8 cellular contexts compared by ENCODE assay signal in the genomic region with DNA sequence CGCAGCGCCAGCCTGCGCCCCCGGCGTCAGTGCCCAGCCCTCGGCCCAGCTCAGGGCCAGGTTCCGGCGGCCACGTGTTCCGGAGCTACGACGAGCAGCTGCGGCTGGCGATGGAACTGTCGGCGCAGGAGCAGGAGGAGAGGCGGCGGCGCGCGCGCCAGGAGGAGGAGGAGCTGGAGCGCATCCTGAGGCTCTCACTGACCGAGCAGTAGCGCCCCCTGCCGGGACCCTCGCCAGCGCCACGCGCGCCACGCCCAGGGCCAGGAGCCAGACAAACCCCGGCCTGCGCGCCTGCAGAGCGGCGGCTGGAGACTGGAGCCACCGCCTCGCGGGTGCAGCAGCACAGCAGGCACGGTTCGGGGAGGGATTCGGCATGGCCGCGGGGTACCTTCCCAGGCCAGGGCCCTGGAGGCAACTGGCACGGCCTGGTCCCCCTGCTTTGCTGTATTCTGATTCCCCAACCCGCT. TPM values are rescaled to one million over a fixed set of nuclear protein-coding genes. Genes with fewer than 3 reads are reported as not detected.
A peak's percentile ranks its signal among the peaks of the same experiment; 100 is the strongest.
DNase-seq lines count a peak whose midpoint lies in the region; ATAC-seq and TF ChIP-seq lines count a peak whose summit lies in the region.

No MANE protein-coding gene starts in this region.

- H3K79me2 ChIP-seq in trophoblast cell (ENCODE audit: control insufficient read depth, insufficient read depth, low read length, poor library complexity) (no peaks in the 10 kb centered on the region), mammary epithelial cell (ENCODE audit: insufficient read depth, low read length) (no peaks in the 10 kb centered on the region)

- H2AK5ac ChIP-seq in trophoblast cell (ENCODE audit: low read length), result no peak overlapping the region

- no peak overlapping the region for H2BK12ac ChIP-seq in trophoblast cell (ENCODE audit: low read length)

- H3K27ac ChIP-seq in heart left ventricle (peak overlapping the region in 9 of 12 donors; percentile 3 to 66 (median 42)), trophoblast cell (ENCODE audit: low read depth, low read length) (no peak overlapping the region), temporal lobe (ENCODE audit: low read depth, low read length) (peak overlapping the region; percentile 93), mammary epithelial cell (ENCODE audit: insufficient read depth, low read depth, low read length) (no peak overlapping the region)

- peaks cover 0 to 10% (median 0%) of the 10 kb centered on the region in 9 donors for H3K36me3 ChIP-seq in heart left ventricle
- no peaks in the 10 kb centered on the region for H3K36me3 ChIP-seq in trophoblast cell (ENCODE audit: control insufficient read depth in 1 of 2, insufficient read depth in 2 of 2, low read length in 2 of 2)
- no peaks in the 10 kb centered on the region for H3K36me3 ChIP-seq in mammary epithelial cell (ENCODE audit: insufficient read depth, low read length)

- H3K9ac ChIP-seq in trophoblast cell (ENCODE audit: low read length), result no peak overlapping the region
- H3K9ac ChIP-seq in mammary epithelial cell (ENCODE audit: insufficient read depth, low read length), result no peak overlapping the region

- peak in 1 of 2 donors; percentile 14 for TF ChIP-seq POLR2A in heart left ventricle (IDR thresholded peaks at IDR 0.05)

- H3K23ac ChIP-seq in trophoblast cell (ENCODE audit: low read length), result no peak overlapping the region

- H3K9me3 Mint-ChIP-seq in activated naive CD4-positive, alpha-beta T cell treated with anti-CD3 and anti-CD28 coated beads, Interleukin-2, amount 50 U/mL, for 72 hours, result no peaks in the 10 kb centered on the region

- peak; percentile 98 for DNase-seq in ELF-1 (ENCODE audit: low read depth, low spot score)
- DNase-seq in OCI-M1 (lab: John Stamatoyannopoulos, UW), result peak; percentile 98
- DNase-seq in activated naive CD4-positive, alpha-beta T cell treated with anti-CD3 and anti-CD28 coated beads, Interleukin-2, amount 50 U/mL, for 72 hours (ENCODE audit: low spot score in 2 of 2), result peak; percentile 90 to 99
- DNase-seq in heart left ventricle, result peak; percentile 95 to 98 (median 96)
- DNase-seq in trophoblast cell, result peak; percentile 98 to 99
- DNase-seq in NCI-H2227 treated with DMSO at 0.1 percent for 48 hours (lab: John Stamatoyannopoulos, UW), result no peak
- DNase-seq in mammary epithelial cell, result no peak

- H4K20me1 ChIP-seq in mammary epithelial cell (ENCODE audit: insufficient read depth, low read length), result no peaks in the 10 kb centered on the region

- no peaks in the 10 kb centered on the region for H3K27me3 ChIP-seq in heart left ventricle
- H3K27me3 ChIP-seq in trophoblast cell (ENCODE audit: insufficient read depth, low read length), result peaks cover 16% of the 10 kb centered on the region
- H3K27me3 ChIP-seq in mammary epithelial cell (ENCODE audit: insufficient read depth, low read length), result no peaks in the 10 kb centered on the region

- H3K4me2 ChIP-seq in trophoblast cell (ENCODE audit: low read length), result peak overlapping the region; percentile 66
- H3K4me2 ChIP-seq in mammary epithelial cell (ENCODE audit: insufficient read depth, low read depth, low read length), result no peak overlapping the region

- in situ Hi-C loops in mammary epithelial cell (cut with MboI; ENCODE audit: low sequenced_read_pairs in 2 of 2), result no loop called here

- no peak overlapping the region for H3K18ac ChIP-seq in trophoblast cell (ENCODE audit: low read length)

- no peaks in the 10 kb centered on the region for H3K9me3 ChIP-seq in heart left ventricle
- peaks cover 16% of the 10 kb centered on the region for H3K9me3 ChIP-seq in trophoblast cell (ENCODE audit: insufficient read depth, low read depth, low read length)
- H3K9me3 ChIP-seq in mammary epithelial cell (replicated peaks; ENCODE audit: insufficient read depth, low read length), result no peaks in the 10 kb centered on the region

- CTCF ChIA-PET in mammary epithelial cell (lab: Charles Lee; ENCODE audit: low non-redundant PET), result no interaction called here

- no peak overlapping the region for H2BK5ac ChIP-seq in trophoblast cell (ENCODE audit: low read depth, low read length, poor library complexity)

- no peak overlapping the region for H3K27ac Mint-ChIP-seq in activated naive CD4-positive, alpha-beta T cell treated with anti-CD3 and anti-CD28 coated beads, Interleukin-2, amount 50 U/mL, for 72 hours

- H3K4me3 ChIP-seq in heart left ventricle (peak overlapping the region in 11 of 12 donors; percentile 17 to 53 (median 41)), trophoblast cell (ENCODE audit: low read depth, low read length) (peak overlapping the region; percentile 57), mammary epithelial cell (replicated peaks in 1 of 3; ENCODE audit: insufficient read depth in 1 of 3, low read depth in 2 of 3, low read length in 3 of 3) (no peak overlapping the region)

- H2AFZ ChIP-seq in trophoblast cell (ENCODE audit: insufficient read depth, low read length, poor library complexity), result peak overlapping the region; percentile 39
- no peak overlapping the region for H2AFZ ChIP-seq in mammary epithelial cell (ENCODE audit: low read depth, low read length)

- H4K91ac ChIP-seq in trophoblast cell (ENCODE audit: low read depth, low read length), result no peak overlapping the region

- ATAC-seq in activated naive CD4-positive, alpha-beta T cell treated with anti-CD3 and anti-CD28 coated beads, Interleukin-2, amount 50 U/mL, for 72 hours, result peak; percentile 50 to 56
- ATAC-seq in heart left ventricle, result peak; percentile 63 to 81 (median 75)

- no TSS peak for BruUV-seq in mammary epithelial cell (replicated peaks; lab: Mats Ljungman, UMichigan)

- intact Hi-C loops in heart left ventricle (cut with DNase I) (loop anchor here in 1 of 10 donors (5.0 kb wide), 1 partner anchor 36 kb away; no protein-coding TSS in a partner anchor), mammary epithelial cell (cut with micrococcal nuclease) (no loop called here)

- no peak overlapping the region for H2BK120ac ChIP-seq in trophoblast cell (ENCODE audit: insufficient read depth, low read length, poor library complexity)

- TF ChIP-seq CTCF in heart left ventricle (IDR thresholded peaks at IDR 0.05) (peak; percentile 82 to 97 (median 92)), mammary epithelial cell (conservative IDR thresholded peaks at IDR 0.05 in 1 of 2, IDR thresholded peaks at IDR 0.05 in 1 of 2; ENCODE audit: extremely low read depth in 1 of 2, insufficient read depth in 1 of 2, low read depth in 1 of 2, low read length in 2 of 2) (peak in 1 of 2 donors; percentile 45)

- H3K4me1 ChIP-seq in heart left ventricle (peaks cover 6 to 59% (median 45%) of the 10 kb centered on the region in 12 donors), trophoblast cell (ENCODE audit: control insufficient read depth in 1 of 2, insufficient read depth in 2 of 2, low read length in 2 of 2) (peaks cover 21 to 30% of the 10 kb centered on the region in 2 experiments), mammary epithelial cell (ENCODE audit: insufficient read depth, low read length) (peaks cover 28% of the 10 kb centered on the region)

- peaks cover 6% of the 10 kb centered on the region for H3K79me1 ChIP-seq in trophoblast cell (ENCODE audit: low read length)

- H3K36me3 Mint-ChIP-seq in activated naive CD4-positive, alpha-beta T cell treated with anti-CD3 and anti-CD28 coated beads, Interleukin-2, amount 50 U/mL, for 72 hours, result no peaks in the 10 kb centered on the region

- H4K12ac ChIP-seq in trophoblast cell (ENCODE audit: low read depth, low read length), result peak overlapping the region; percentile 19

- H3K14ac ChIP-seq in trophoblast cell (ENCODE audit: low read length), result peak overlapping the region; percentile 36

- WGBS in heart left ventricle, 4 donors, result 1 to 3% (median 1%) methylated on average over 15 to 47 of the region's 47 CpGs
- no CpG with 5 or more reads among the region's 47 CpGs for WGBS in trophoblast cell (ENCODE audit: extremely low coverage, insufficient coverage, insufficient read length)
- 43% methylated on average over 6 of the region's 47 CpGs for WGBS in mammary epithelial cell (ENCODE audit: low coverage, missing lambda C conversion rate)

- H3K4ac ChIP-seq in trophoblast cell (ENCODE audit: low read depth, low read length), result no peak overlapping the region

- H4K8ac ChIP-seq in trophoblast cell (ENCODE audit: low read depth, low read length), result peak overlapping the region; percentile 39

- dilution Hi-C loops in mammary epithelial cell (cut with HindIII; ENCODE audit: low sequenced_read_pairs), result no loop called here

RNA-seq across cellular contexts. Expression of gene CORO6, which starts 9.3 kb away (rescaled TPM):
- total RNA-seq in activated naive CD4-positive, alpha-beta T cell treated with anti-CD3 and anti-CD28 coated beads, Interleukin-2, amount 50 U/mL, for 72 hours, result 10 to 100 TPM; 17.3 to 47.3 TPM
- total RNA-seq in heart left ventricle (100 to 1,000 TPM in 3 of 9 donors, 10 to 100 TPM in 6; 72.1 to 115 (median 95.5) TPM), temporal lobe (0.98 TPM), mammary epithelial cell (1 to 10 TPM; 6.3 to 9.8 TPM)
- polyA plus RNA-seq in heart left ventricle (10 to 100 TPM; 50.7 to 96.2 TPM), mammary epithelial cell (4.0 TPM)
- 10.5 and 11.5 TPM in 2 replicates for polyA plus RNA-seq in trophoblast cell (2013)
- 8.9 TPM for polyA minus RNA-seq in mammary epithelial cell

RNA-seq across cellular contexts. Expression of gene ANKRD13B, which starts 20.5 kb away (rescaled TPM):
- total RNA-seq in activated naive CD4-positive, alpha-beta T cell treated with anti-CD3 and anti-CD28 coated beads, Interleukin-2, amount 50 U/mL, for 72 hours, result 10 to 100 TPM in 1 of 2 donors, 1 to 10 TPM in 1; 8.9 to 25.3 TPM
- total RNA-seq in heart left ventricle (1 to 10 TPM; 4.4 to 9.9 (median 6.1) TPM), temporal lobe (23.1 TPM), mammary epithelial cell (10 to 100 TPM; 10.0 to 18.6 TPM)
- polyA plus RNA-seq in heart left ventricle (10 to 100 TPM in 1 of 2 donors, 1 to 10 TPM in 1; 4.1 to 12.7 TPM), mammary epithelial cell (8.5 TPM)
- 1.6 and 1.9 TPM in 2 replicates for polyA plus RNA-seq in trophoblast cell (2013)
- 11.4 TPM for polyA minus RNA-seq in mammary epithelial cell

RNA-seq across cellular contexts. Expression of gene GIT1, which starts 24.0 kb away (rescaled TPM):
- total RNA-seq in activated naive CD4-positive, alpha-beta T cell treated with anti-CD3 and anti-CD28 coated beads, Interleukin-2, amount 50 U/mL, for 72 hours, result 10 to 100 TPM; 49.8 to 67.8 TPM
- total RNA-seq in heart left ventricle (10 to 100 TPM; 23.1 to 52.9 (median 31.4) TPM), temporal lobe (42.5 TPM), mammary epithelial cell (10 to 100 TPM; 41.8 to 83.4 TPM)
- polyA plus RNA-seq in heart left ventricle (10 to 100 TPM; 23.0 to 37.8 TPM), mammary epithelial cell (52.2 TPM)
- polyA plus RNA-seq in trophoblast cell (2013), result 33.6 and 35.0 TPM in 2 replicates
- polyA minus RNA-seq in mammary epithelial cell, result 112 TPM

RNA-seq across cellular contexts. Expression of gene TP53I13, which starts 44.9 kb away (rescaled TPM):
- 10 to 100 TPM; 29.9 to 52.1 TPM for total RNA-seq in activated naive CD4-positive, alpha-beta T cell treated with anti-CD3 and anti-CD28 coated beads, Interleukin-2, amount 50 U/mL, for 72 hours
- total RNA-seq in heart left ventricle (10 to 100 TPM; 23.8 to 65.5 (median 38.3) TPM), temporal lobe (4.4 TPM), mammary epithelial cell (10 to 100 TPM; 26.5 to 31.8 TPM)
- polyA plus RNA-seq in heart left ventricle (10 to 100 TPM; 65.1 to 93.0 TPM), mammary epithelial cell (19.5 TPM)
- polyA plus RNA-seq in trophoblast cell (2013), result 17.1 and 19.5 TPM in 2 replicates
- polyA minus RNA-seq in mammary epithelial cell, result 2.7 TPM

RNA-seq across cellular contexts. Expression of gene ABHD15, which starts 46.6 kb away (rescaled TPM):
- 10 to 100 TPM in 1 of 2 donors, 1 to 10 TPM in 1; 5.1 to 10.6 TPM for total RNA-seq in activated naive CD4-positive, alpha-beta T cell treated with anti-CD3 and anti-CD28 coated beads, Interleukin-2, amount 50 U/mL, for 72 hours
- total RNA-seq in heart left ventricle, result 10 to 100 TPM in 2 of 9 donors, 1 to 10 TPM in 7; 5.3 to 13.1 (median 9.0) TPM
- 1 to 10 TPM; 4.0 to 8.2 TPM for polyA plus RNA-seq in heart left ventricle
- 2.3 and 2.8 TPM in 2 replicates for polyA plus RNA-seq in trophoblast cell (2013)
- 0.74 TPM for total RNA-seq in temporal lobe
- 1 to 10 TPM; 4.5 to 7.7 TPM for total RNA-seq in mammary epithelial cell
- 5.8 TPM for polyA plus RNA-seq in mammary epithelial cell
- polyA minus RNA-seq in mammary epithelial cell, result 11.5 TPM

Comparison
In these comparisons a context has a peak if more than half of its experiments do, and no peak if none do; other contexts are left out.
1. DNase-seq: peak in ELF-1 (single experiment), OCI-M1 (single experiment), activated naive CD4-positive, alpha-beta T cell treated with anti-CD3 and anti-CD28 coated beads, Interleukin-2, amount 50 U/mL, for 72 hours (2 of 2), heart left ventricle (5 of 5) and trophoblast cell (2 of 2); none in NCI-H2227 treated with DMSO at 0.1 percent for 48 hours (single experiment) and mammary epithelial cell (single experiment).
2. H3K27ac ChIP-seq: peak in heart left ventricle (9 of 12) and temporal lobe (single experiment); none in trophoblast cell (single experiment) and mammary epithelial cell (single experiment).
3. H3K4me3 ChIP-seq: peak in heart left ventricle (11 of 12) and trophoblast cell (single experiment); none in mammary epithelial cell (0 of 3).